Comparison of ENCODE assay signal across 1 cellular context in the genomic region with DNA sequence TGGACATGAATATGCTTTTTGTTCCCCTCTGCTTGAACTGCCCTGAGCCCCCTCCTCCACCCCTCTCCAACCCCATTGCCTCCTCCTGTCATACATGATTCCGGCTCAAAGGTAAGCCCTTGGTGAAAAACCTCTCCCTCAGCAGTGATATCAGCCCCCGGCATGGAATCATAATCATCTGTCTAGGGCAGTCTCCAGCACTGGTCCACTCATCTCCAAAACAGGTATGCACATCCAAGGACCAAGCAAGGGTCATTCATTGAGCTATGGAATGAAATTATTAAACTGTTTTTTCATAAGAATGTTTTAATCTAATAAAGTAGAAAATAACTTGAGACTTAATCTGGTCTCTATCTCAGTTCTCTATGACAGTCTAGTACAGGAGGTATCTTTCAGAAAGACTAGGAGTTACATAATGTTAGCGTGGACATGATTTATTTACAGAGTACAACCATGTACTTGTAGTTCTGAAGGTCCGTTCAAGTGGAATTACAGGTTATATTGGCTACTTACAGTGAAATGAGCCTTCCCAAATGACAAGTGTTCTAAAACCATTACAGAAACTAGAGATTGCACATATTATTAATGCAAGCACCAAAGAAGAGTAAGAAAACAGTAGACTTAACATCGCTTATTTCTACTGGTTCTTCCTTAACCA.
TF ChIP-seq lines count a peak whose summit lies in the region.

No MANE protein-coding gene starts in this region.

TF ChIP-seq in WTC11, 78 proteins besides CTCF, POLR2A, EP300 and RAD21 (continued from another document):
- TF ChIP-seq, protein P1, sequence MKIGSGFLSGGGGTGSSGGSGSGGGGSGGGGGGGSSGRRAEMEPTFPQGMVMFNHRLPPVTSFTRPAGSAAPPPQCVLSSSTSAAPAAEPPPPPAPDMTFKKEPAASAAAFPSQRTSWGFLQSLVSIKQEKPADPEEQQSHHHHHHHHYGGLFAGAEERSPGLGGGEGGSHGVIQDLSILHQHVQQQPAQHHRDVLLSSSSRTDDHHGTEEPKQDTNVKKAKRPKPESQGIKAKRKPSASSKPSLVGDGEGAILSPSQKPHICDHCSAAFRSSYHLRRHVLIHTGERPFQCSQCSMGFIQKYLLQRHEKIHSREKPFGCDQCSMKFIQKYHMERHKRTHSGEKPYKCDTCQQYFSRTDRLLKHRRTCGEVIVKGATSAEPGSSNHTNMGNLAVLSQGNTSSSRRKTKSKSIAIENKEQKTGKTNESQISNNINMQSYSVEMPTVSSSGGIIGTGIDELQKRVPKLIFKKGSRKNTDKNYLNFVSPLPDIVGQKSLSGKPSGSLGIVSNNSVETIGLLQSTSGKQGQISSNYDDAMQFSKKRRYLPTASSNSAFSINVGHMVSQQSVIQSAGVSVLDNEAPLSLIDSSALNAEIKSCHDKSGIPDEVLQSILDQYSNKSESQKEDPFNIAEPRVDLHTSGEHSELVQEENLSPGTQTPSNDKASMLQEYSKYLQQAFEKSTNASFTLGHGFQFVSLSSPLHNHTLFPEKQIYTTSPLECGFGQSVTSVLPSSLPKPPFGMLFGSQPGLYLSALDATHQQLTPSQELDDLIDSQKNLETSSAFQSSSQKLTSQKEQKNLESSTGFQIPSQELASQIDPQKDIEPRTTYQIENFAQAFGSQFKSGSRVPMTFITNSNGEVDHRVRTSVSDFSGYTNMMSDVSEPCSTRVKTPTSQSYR (CRISPR knock-in tag; IDR thresholded peaks at IDR 0.05), result no peak
- TF ChIP-seq ZNF138 (CRISPR knock-in tag; conservative IDR thresholded peaks at IDR 0.05) (no peak), NR1H2 (CRISPR knock-in tag; IDR thresholded peaks at IDR 0.05) (no peak), NR3C1 (CRISPR knock-in tag; conservative IDR thresholded peaks at IDR 0.05; ENCODE audit: low read depth) (no peak)
- TF ChIP-seq, protein P2, sequence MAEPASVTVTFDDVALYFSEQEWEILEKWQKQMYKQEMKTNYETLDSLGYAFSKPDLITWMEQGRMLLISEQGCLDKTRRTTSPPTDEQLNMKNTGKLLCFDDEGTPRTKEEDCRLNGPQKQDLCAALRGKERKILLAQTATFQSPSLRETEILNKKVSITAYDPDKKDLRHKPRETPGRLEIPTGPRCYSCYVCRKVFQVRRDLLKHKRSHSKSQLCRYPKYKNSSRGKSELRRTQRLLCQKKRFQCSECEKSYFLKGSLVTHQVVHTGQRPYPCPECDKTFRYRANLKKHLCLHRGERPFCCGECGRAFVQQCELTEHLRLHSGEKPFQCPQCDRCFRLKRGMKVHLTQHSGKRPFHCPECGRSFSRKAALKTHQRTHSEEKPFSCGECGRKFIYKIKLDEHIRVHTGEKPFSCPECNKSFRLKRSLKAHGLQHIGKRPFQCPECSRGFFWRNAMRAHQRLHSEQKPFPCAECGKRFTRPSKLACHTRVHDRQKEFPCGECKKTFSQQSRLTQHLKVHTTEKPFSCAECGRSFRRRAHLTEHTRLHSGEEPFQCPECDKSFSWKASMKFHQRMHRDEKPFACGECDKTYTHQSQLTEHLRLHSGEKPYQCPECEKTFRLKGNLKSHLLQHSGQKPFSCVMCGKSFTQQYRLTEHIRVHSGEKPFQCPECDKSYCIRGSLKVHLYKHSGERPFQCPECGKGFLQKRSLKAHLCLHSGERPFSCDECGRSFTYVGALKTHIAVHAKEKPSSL (CRISPR knock-in tag; conservative IDR thresholded peaks at IDR 0.05), result no peak
- TF ChIP-seq, protein P3, sequence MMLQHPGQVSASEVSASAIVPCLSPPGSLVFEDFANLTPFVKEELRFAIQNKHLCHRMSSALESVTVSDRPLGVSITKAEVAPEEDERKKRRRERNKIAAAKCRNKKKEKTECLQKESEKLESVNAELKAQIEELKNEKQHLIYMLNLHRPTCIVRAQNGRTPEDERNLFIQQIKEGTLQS (CRISPR knock-in tag; conservative IDR thresholded peaks at IDR 0.05), result no peak
- TF ChIP-seq, protein P4, sequence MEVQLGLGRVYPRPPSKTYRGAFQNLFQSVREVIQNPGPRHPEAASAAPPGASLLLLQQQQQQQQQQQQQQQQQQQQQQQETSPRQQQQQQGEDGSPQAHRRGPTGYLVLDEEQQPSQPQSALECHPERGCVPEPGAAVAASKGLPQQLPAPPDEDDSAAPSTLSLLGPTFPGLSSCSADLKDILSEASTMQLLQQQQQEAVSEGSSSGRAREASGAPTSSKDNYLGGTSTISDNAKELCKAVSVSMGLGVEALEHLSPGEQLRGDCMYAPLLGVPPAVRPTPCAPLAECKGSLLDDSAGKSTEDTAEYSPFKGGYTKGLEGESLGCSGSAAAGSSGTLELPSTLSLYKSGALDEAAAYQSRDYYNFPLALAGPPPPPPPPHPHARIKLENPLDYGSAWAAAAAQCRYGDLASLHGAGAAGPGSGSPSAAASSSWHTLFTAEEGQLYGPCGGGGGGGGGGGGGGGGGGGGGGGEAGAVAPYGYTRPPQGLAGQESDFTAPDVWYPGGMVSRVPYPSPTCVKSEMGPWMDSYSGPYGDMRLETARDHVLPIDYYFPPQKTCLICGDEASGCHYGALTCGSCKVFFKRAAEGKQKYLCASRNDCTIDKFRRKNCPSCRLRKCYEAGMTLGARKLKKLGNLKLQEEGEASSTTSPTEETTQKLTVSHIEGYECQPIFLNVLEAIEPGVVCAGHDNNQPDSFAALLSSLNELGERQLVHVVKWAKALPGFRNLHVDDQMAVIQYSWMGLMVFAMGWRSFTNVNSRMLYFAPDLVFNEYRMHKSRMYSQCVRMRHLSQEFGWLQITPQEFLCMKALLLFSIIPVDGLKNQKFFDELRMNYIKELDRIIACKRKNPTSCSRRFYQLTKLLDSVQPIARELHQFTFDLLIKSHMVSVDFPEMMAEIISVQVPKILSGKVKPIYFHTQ (CRISPR knock-in tag; IDR thresholded peaks at IDR 0.05), result no peak
- TF ChIP-seq, protein P5, sequence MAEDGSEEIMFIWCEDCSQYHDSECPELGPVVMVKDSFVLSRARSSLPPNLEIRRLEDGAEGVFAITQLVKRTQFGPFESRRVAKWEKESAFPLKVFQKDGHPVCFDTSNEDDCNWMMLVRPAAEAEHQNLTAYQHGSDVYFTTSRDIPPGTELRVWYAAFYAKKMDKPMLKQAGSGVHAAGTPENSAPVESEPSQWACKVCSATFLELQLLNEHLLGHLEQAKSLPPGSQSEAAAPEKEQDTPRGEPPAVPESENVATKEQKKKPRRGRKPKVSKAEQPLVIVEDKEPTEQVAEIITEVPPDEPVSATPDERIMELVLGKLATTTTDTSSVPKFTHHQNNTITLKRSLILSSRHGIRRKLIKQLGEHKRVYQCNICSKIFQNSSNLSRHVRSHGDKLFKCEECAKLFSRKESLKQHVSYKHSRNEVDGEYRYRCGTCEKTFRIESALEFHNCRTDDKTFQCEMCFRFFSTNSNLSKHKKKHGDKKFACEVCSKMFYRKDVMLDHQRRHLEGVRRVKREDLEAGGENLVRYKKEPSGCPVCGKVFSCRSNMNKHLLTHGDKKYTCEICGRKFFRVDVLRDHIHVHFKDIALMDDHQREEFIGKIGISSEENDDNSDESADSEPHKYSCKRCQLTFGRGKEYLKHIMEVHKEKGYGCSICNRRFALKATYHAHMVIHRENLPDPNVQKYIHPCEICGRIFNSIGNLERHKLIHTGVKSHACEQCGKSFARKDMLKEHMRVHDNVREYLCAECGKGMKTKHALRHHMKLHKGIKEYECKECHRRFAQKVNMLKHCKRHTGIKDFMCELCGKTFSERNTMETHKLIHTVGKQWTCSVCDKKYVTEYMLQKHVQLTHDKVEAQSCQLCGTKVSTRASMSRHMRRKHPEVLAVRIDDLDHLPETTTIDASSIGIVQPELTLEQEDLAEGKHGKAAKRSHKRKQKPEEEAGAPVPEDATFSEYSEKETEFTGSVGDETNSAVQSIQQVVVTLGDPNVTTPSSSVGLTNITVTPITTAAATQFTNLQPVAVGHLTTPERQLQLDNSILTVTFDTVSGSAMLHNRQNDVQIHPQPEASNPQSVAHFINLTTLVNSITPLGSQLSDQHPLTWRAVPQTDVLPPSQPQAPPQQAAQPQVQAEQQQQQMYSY (CRISPR knock-in tag; IDR thresholded peaks at IDR 0.05), result no peak
- TF ChIP-seq, protein P6, sequence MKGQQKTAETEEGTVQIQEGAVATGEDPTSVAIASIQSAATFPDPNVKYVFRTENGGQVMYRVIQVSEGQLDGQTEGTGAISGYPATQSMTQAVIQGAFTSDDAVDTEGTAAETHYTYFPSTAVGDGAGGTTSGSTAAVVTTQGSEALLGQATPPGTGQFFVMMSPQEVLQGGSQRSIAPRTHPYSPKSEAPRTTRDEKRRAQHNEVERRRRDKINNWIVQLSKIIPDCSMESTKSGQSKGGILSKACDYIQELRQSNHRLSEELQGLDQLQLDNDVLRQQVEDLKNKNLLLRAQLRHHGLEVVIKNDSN (CRISPR knock-in tag; IDR thresholded peaks at IDR 0.05), result no peak
